Comparison of ENCODE assay signal across 25 cellular contexts in genomic region chr13:40927929-40928328, GRCh38.
DNase-seq lines count a peak whose midpoint lies in the region; ATAC-seq and TF ChIP-seq lines count a peak whose summit lies in the region.
"Had no signal": no experiment of that assay in that cellular context is flagged by ENCODE, and none has a peak within 500 bp of the region (broad histone marks: within the 10 kb centered on the region; RNA-seq: fewer than 3 reads in every experiment).

No MANE protein-coding gene starts in this region.

- H3K36me3 Mint-ChIP-seq in activated naive CD8-positive, alpha-beta T cell: no peaks in the 10 kb centered on the region
- H3K36me3 Mint-ChIP-seq in activated naive CD8-positive, alpha-beta T cell treated with anti-CD3 and anti-CD28 coated beads, Interleukin-2, amount 50 U/mL, for 24 hours (ENCODE audit: low read depth): peaks cover 29% of the 10 kb centered on the region
- H3K36me3 Mint-ChIP-seq in memory B cell: peaks cover 7% of the 10 kb centered on the region
- H3K36me3 Mint-ChIP-seq in stimulated activated memory B cell treated with anti-CD40 and anti-IgM and Interleukin-4, amounts not matched to agents 10 μg/mL and 1 μg/mL and 100 μg/mL, for 72 hours: peaks cover 24% of the 10 kb centered on the region
- H3K36me3 Mint-ChIP-seq in activated T-helper 17 cell treated with anti-CD3 and anti-CD28 coated beads, Interleukin-2, amount 50 U/mL, for 72 hours (ENCODE audit: low read depth): peaks cover 47% of the 10 kb centered on the region

- no peaks in the 10 kb centered on the region for H3K9me3 ChIP-seq in OCI-LY1 (ENCODE audit: low read length)
- H3K9me3 ChIP-seq: BLaER1, SJSA1 had no signal

- H3K4me3 Mint-ChIP-seq in activated naive CD8-positive, alpha-beta T cell: no peak overlapping the region
- H3K4me3 Mint-ChIP-seq in activated naive CD8-positive, alpha-beta T cell treated with anti-CD3 and anti-CD28 coated beads, Interleukin-2, amount 50 U/mL, for 24 hours: no peak overlapping the region
- peak overlapping the region; percentile 17 for H3K4me3 Mint-ChIP-seq in memory B cell
- no peak overlapping the region for H3K4me3 Mint-ChIP-seq in stimulated activated memory B cell treated with anti-CD40 and anti-IgM and Interleukin-4, amounts not matched to agents 10 μg/mL and 1 μg/mL and 100 μg/mL, for 72 hours
- H3K4me3 Mint-ChIP-seq in activated T-helper 17 cell treated with anti-CD3 and anti-CD28 coated beads, Interleukin-2, amount 50 U/mL, for 72 hours: no peak overlapping the region

- H3K27ac ChIP-seq in OCI-LY1 (ENCODE audit: low read depth, low read length, poor library complexity, severe bottlenecking): peak overlapping the region; percentile 38
- H3K27ac ChIP-seq: BLaER1, SJSA1 had no signal

- peaks cover 22% of the 10 kb centered on the region for H3K4me1 Mint-ChIP-seq in activated naive CD8-positive, alpha-beta T cell (ENCODE audit: low read depth)
- peaks cover 16% of the 10 kb centered on the region for H3K4me1 Mint-ChIP-seq in activated naive CD8-positive, alpha-beta T cell treated with anti-CD3 and anti-CD28 coated beads, Interleukin-2, amount 50 U/mL, for 24 hours
- peaks cover 8% of the 10 kb centered on the region for H3K4me1 Mint-ChIP-seq in memory B cell
- H3K4me1 Mint-ChIP-seq in stimulated activated memory B cell treated with anti-CD40 and anti-IgM and Interleukin-4, amounts not matched to agents 10 μg/mL and 1 μg/mL and 100 μg/mL, for 72 hours: peaks cover 21% of the 10 kb centered on the region
- no peaks in the 10 kb centered on the region for H3K4me1 Mint-ChIP-seq in activated T-helper 17 cell treated with anti-CD3 and anti-CD28 coated beads, Interleukin-2, amount 50 U/mL, for 72 hours

- no peak overlapping the region for H2AFZ ChIP-seq in OCI-LY1 (ENCODE audit: low read length)

- peak overlapping the region; percentile 61 for H3K27ac Mint-ChIP-seq in activated naive CD8-positive, alpha-beta T cell
- no peak overlapping the region for H3K27ac Mint-ChIP-seq in activated naive CD8-positive, alpha-beta T cell treated with anti-CD3 and anti-CD28 coated beads, Interleukin-2, amount 50 U/mL, for 24 hours
- H3K27ac Mint-ChIP-seq in memory B cell: peak overlapping the region; percentile 78
- peak overlapping the region; percentile 54 for H3K27ac Mint-ChIP-seq in stimulated activated memory B cell treated with anti-CD40 and anti-IgM and Interleukin-4, amounts not matched to agents 10 μg/mL and 1 μg/mL and 100 μg/mL, for 72 hours
- no peak overlapping the region for H3K27ac Mint-ChIP-seq in activated T-helper 17 cell treated with anti-CD3 and anti-CD28 coated beads, Interleukin-2, amount 50 U/mL, for 72 hours

- TF ChIP-seq CTCF in OCI-LY1 (IDR thresholded peaks at IDR 0.05; ENCODE audit: low read length): no peak

- no peaks in the 10 kb centered on the region for H3K27me3 ChIP-seq in OCI-LY1 (ENCODE audit: insufficient read depth, low read length)
- H3K27me3 ChIP-seq: BLaER1, SJSA1 had no signal

- no peak for ATAC-seq in activated naive CD8-positive, alpha-beta T cell treated with anti-CD3 and anti-CD28 coated beads, Interleukin-2, amount 50 U/mL, for 24 hours
- ATAC-seq in memory B cell (ENCODE audit: low read depth): peak; percentile 71
- ATAC-seq in stimulated activated memory B cell treated with anti-CD40 and anti-IgM and Interleukin-4, amounts not matched to agents 10 μg/mL and 1 μg/mL and 100 μg/mL, for 72 hours: no peak
- ATAC-seq in activated T-helper 17 cell treated with anti-CD3 and anti-CD28 coated beads, Interleukin-2, amount 50 U/mL, for 72 hours (replicated peaks): no peak
- ATAC-seq in HG02759 (IDR thresholded peaks at IDR 0.05; ENCODE audit: unreplicated experiment): no peak
- ATAC-seq: HCT116, HepG2 had no signal

- H4K20me1 ChIP-seq in OCI-LY1 (ENCODE audit: insufficient read depth, low read length): no peaks in the 10 kb centered on the region

- H3F3A ChIP-seq in OCI-LY1 (ENCODE audit: insufficient read depth, low read length): peaks cover 31% of the 10 kb centered on the region

- H3K9me2 ChIP-seq in OCI-LY1 (ENCODE audit: low read depth, low read length): no peaks in the 10 kb centered on the region

- H3K36me3 ChIP-seq in OCI-LY1 (ENCODE audit: insufficient read depth, low read length): peaks cover 54% of the 10 kb centered on the region
- H3K36me3 ChIP-seq: SJSA1 had no signal

- no peaks in the 10 kb centered on the region for H3K4me1 ChIP-seq in OCI-LY1 (ENCODE audit: insufficient read depth, low read length, severe bottlenecking)
- H3K4me1 ChIP-seq: BLaER1, SJSA1 had no signal

- H3K79me2 ChIP-seq in OCI-LY1 (ENCODE audit: insufficient read depth, low read length): no peaks in the 10 kb centered on the region

- no peaks in the 10 kb centered on the region for H3K27me3 Mint-ChIP-seq in activated naive CD8-positive, alpha-beta T cell
- H3K27me3 Mint-ChIP-seq in activated naive CD8-positive, alpha-beta T cell treated with anti-CD3 and anti-CD28 coated beads, Interleukin-2, amount 50 U/mL, for 24 hours: no peaks in the 10 kb centered on the region
- H3K27me3 Mint-ChIP-seq in memory B cell: no peaks in the 10 kb centered on the region
- H3K27me3 Mint-ChIP-seq in stimulated activated memory B cell treated with anti-CD40 and anti-IgM and Interleukin-4, amounts not matched to agents 10 μg/mL and 1 μg/mL and 100 μg/mL, for 72 hours: no peaks in the 10 kb centered on the region
- H3K27me3 Mint-ChIP-seq in activated T-helper 17 cell treated with anti-CD3 and anti-CD28 coated beads, Interleukin-2, amount 50 U/mL, for 72 hours: no peaks in the 10 kb centered on the region
- H3K27me3 Mint-ChIP-seq: CD4-positive, CD25-positive, alpha-beta regulatory T cell had no signal

- no peak overlapping the region for H3K9ac ChIP-seq in OCI-LY1 (ENCODE audit: low read length)
- H3K9ac ChIP-seq: BLaER1 had no signal

- no peaks in the 10 kb centered on the region for H3K9me3 Mint-ChIP-seq in activated naive CD8-positive, alpha-beta T cell (ENCODE audit: low read depth)
- H3K9me3 Mint-ChIP-seq in activated naive CD8-positive, alpha-beta T cell treated with anti-CD3 and anti-CD28 coated beads, Interleukin-2, amount 50 U/mL, for 24 hours: no peaks in the 10 kb centered on the region
- peaks cover 1% of the 10 kb centered on the region for H3K9me3 Mint-ChIP-seq in memory B cell
- no peaks in the 10 kb centered on the region for H3K9me3 Mint-ChIP-seq in stimulated activated memory B cell treated with anti-CD40 and anti-IgM and Interleukin-4, amounts not matched to agents 10 μg/mL and 1 μg/mL and 100 μg/mL, for 72 hours
- H3K9me3 Mint-ChIP-seq in activated T-helper 17 cell treated with anti-CD3 and anti-CD28 coated beads, Interleukin-2, amount 50 U/mL, for 72 hours: no peaks in the 10 kb centered on the region

- H3K4me3 ChIP-seq in OCI-LY1 (ENCODE audit: low read depth, low read length, poor library complexity, severe bottlenecking): no peak overlapping the region
- H3K4me3 ChIP-seq: BLaER1, SJSA1 had no signal

- DNase-seq in activated naive CD8-positive, alpha-beta T cell treated with anti-CD3 and anti-CD28 coated beads, Interleukin-2, amount 50 U/mL, for 24 hours: no peak
- DNase-seq in memory B cell (ENCODE audit: low spot score in 2 of 2): no peak
- DNase-seq in stimulated activated CD4-positive, alpha-beta T cell treated with anti-CD3 and anti-CD28 coated beads, Interleukin-4, amount 100 ng/mL, for 24 hours: no peak
- DNase-seq: CD4-positive, CD25-positive, alpha-beta regulatory T cell; DMS53; KBM-7; MV-4-11; NCI-H1105; NCI-H1436 treated with DMSO at 0.1 percent for 48 hours; NCI-H187 treated with DMSO at 0.1 percent for 48 hours; NCI-H2171 treated with DMSO at 0.1 percent for 48 hours; NCI-H524; NCI-H82; NK-92 treated with Interleukin-12 subunit alpha and Interleukin-12 subunit beta, amount 100 ng/mL, for 24 hours; Right ventricle myocardium superior; RPMI8226 had no signal

- H3K4me2 ChIP-seq in OCI-LY1 (ENCODE audit: low read length): no peak overlapping the region
- H3K4me2 ChIP-seq: BLaER1 had no signal

Comparison
In these comparisons a context has a peak if more than half of its experiments do, and no peak if none do; other contexts are left out.
1. H3K27ac Mint-ChIP-seq: peak in activated naive CD8-positive, alpha-beta T cell (single experiment), memory B cell (single experiment) and stimulated activated memory B cell treated with anti-CD40 and anti-IgM and Interleukin-4, amounts not matched to agents 10 μg/mL and 1 μg/mL and 100 μg/mL, for 72 hours (single experiment); none in activated naive CD8-positive, alpha-beta T cell treated with anti-CD3 and anti-CD28 coated beads, Interleukin-2, amount 50 U/mL, for 24 hours (single experiment) and activated T-helper 17 cell treated with anti-CD3 and anti-CD28 coated beads, Interleukin-2, amount 50 U/mL, for 72 hours (single experiment).